27 cellular contexts compared by ENCODE assay signal in genomic region chr9:89788457-89788856, GRCh38.
"Had no signal": no experiment of that assay in that cellular context is flagged by ENCODE, and none has a peak within 500 bp of the region (broad histone marks: within the 10 kb centered on the region; RNA-seq: fewer than 3 reads in every experiment).

No MANE protein-coding gene starts in this region.

- FAIRE-seq: TTC549 had no signal

- H3K4me1 ChIP-seq: ascending aorta, breast epithelium had no signal

- H3K36me3 ChIP-seq: ascending aorta, breast epithelium had no signal

- H3K27me3 ChIP-seq: ascending aorta, breast epithelium had no signal

- H3K9me3 ChIP-seq: ascending aorta had no signal

- H3K27ac ChIP-seq: ascending aorta, breast epithelium, VCaP had no signal

- H3K4me3 ChIP-seq: ascending aorta, breast epithelium had no signal

- DNase-seq: activated B cell treated with CpG ODN at 0.5 μM for 24 hours; activated CD4-positive, alpha-beta memory T cell treated with anti-CD3 and anti-CD28 coated beads for 36 hours; activated CD4-positive, alpha-beta T cell treated with anti-CD3 and anti-CD28 coated beads for 4 hours; activated CD4-positive, alpha-beta T cell treated with anti-CD3 and anti-CD28 coated beads, Interleukin-2, amount 10 ng/mL, durations not matched to agents 24 days and 14 days; activated CD4-positive, alpha-beta T cell treated with anti-CD3 and anti-CD28 coated beads, Interleukin-2, amount 50 U/mL, for 1 hour; activated CD4-positive, alpha-beta T cell treated with anti-CD3 and anti-CD28 coated beads, Interleukin-2, amount 50 U/mL, for 4 hours; activated CD4-positive, CD25-positive, alpha-beta regulatory T cell treated with anti-CD3 and anti-CD28 coated beads, Interleukin-2, amount 50 U/mL, for 72 hours; activated CD8-positive, alpha-beta memory T cell treated with anti-CD3 and anti-CD28 coated beads, Interleukin-2, amount 50 U/mL, for 4 hours; activated CD8-positive, alpha-beta T cell treated with anti-CD3 and anti-CD28 coated beads for 36 hours; activated effector memory CD4-positive, alpha-beta T cell treated with Interleukin-2 at 50 U/mL for 16 hours; activated gamma-delta T cell; activated naive CD4-positive, alpha-beta T cell treated with anti-CD3 and anti-CD28 coated beads, Interleukin-2, amount 10 ng/mL, durations not matched to agents 7 days and 5 days; activated naive CD4-positive, alpha-beta T cell treated with Interleukin-2 at 50 U/mL for 16 hours; activated naive CD8-positive, alpha-beta T cell treated with anti-CD3 and anti-CD28 coated beads, Interleukin-2, amount 10 ng/mL, durations not matched to agents 7 days and 5 days; activated naive CD8-positive, alpha-beta T cell treated with anti-CD3 and anti-CD28 coated beads, Interleukin-2, amount 50 U/mL, for 24 hours; activated T-cell treated with anti-CD3 and anti-CD28 coated beads, Interleukin-2, amount 50 U/mL, for 24 hours; activated T-cell treated with anti-CD3 and anti-CD28 coated beads, Interleukin-2, amount 50 U/mL, for 48 hours; amygdala; anterior cingulate cortex; central memory CD4-positive, alpha-beta T cell; T-helper 1 cell; T-helper 2 cell; T-helper 9 cell had no signal

- ATAC-seq: activated CD8-positive, alpha-beta T cell treated with anti-CD3 and anti-CD28 coated beads for 36 hours; activated naive CD8-positive, alpha-beta T cell treated with anti-CD3 and anti-CD28 coated beads, Interleukin-2, amount 50 U/mL, for 24 hours had no signal
